Comparison of ENCODE assay signal across 16 cellular contexts in genomic region chr18:79366177-79367094, GRCh38. TPM values are rescaled to one million over a fixed set of nuclear protein-coding genes. Genes with fewer than 3 reads are reported as not detected.
DNase-seq lines count a peak whose midpoint lies in the region; ATAC-seq and TF ChIP-seq lines count a peak whose summit lies in the region.
"Had no signal": no experiment of that assay in that cellular context is flagged by ENCODE, and none has a peak within 500 bp of the region (broad histone marks: within the 10 kb centered on the region; RNA-seq: fewer than 3 reads in every experiment).

No MANE protein-coding gene starts in this region.

- H3K27me3 ChIP-seq in neural progenitor cell (no peaks in the 10 kb centered on the region), GM23338 (ENCODE audit: insufficient read depth) (no peaks in the 10 kb centered on the region)
- H3K27me3 ChIP-seq: foreskin keratinocyte had no signal

- H3K27ac ChIP-seq in neural progenitor cell (no peak overlapping the region), GM23338 (ENCODE audit: low read depth) (no peak overlapping the region)
- H3K27ac ChIP-seq: foreskin keratinocyte had no signal

- no peak for TF ChIP-seq CTCF in neural progenitor cell (IDR thresholded peaks at IDR 0.05)
- no peak for TF ChIP-seq CTCF in GM23338 (conservative IDR thresholded peaks at IDR 0.05; ENCODE audit: low read depth in 2 of 2)

- no peaks in the 10 kb centered on the region for H3K9me3 ChIP-seq in neural progenitor cell (ENCODE audit: low read depth)

- H3K27ac Mint-ChIP-seq in neural progenitor cell (peak overlapping the region; percentile 78), GM23338 (no peak overlapping the region)
- H3K27ac Mint-ChIP-seq: stimulated activated memory B cell treated with anti-CD40 and anti-IgM and Interleukin-4, amounts not matched to agents 10 μg/mL and 1 μg/mL and 100 μg/mL, for 72 hours had no signal

- H3K4me1 Mint-ChIP-seq in neural progenitor cell (peaks cover under 1% of the 10 kb centered on the region), GM23338 (peaks cover 10% of the 10 kb centered on the region; the same call in 2 of the 3 replicates)

- no peaks in the 10 kb centered on the region for H4K20me1 ChIP-seq in neural progenitor cell (ENCODE audit: low read depth)
- no peaks in the 10 kb centered on the region for H4K20me1 ChIP-seq in GM23338 (replicated peaks; ENCODE audit: insufficient read depth)

- H3K9me3 Mint-ChIP-seq in neural progenitor cell = peaks cover 4% of the 10 kb centered on the region
- H3K9me3 Mint-ChIP-seq in GM23338 = no peaks in the 10 kb centered on the region
- H3K9me3 Mint-ChIP-seq: stimulated activated memory B cell treated with anti-CD40 and anti-IgM and Interleukin-4, amounts not matched to agents 10 μg/mL and 1 μg/mL and 100 μg/mL, for 72 hours had no signal

- H3K4me3 ChIP-seq in neural progenitor cell = no peak overlapping the region
- H3K4me3 ChIP-seq in GM23338 = no peak overlapping the region

- H2AFZ ChIP-seq in neural progenitor cell (replicated peaks) = no peak overlapping the region
- H2AFZ ChIP-seq in GM23338 = no peak overlapping the region

- no peaks in the 10 kb centered on the region for H3F3A ChIP-seq in neural progenitor cell (ENCODE audit: low read depth)
- no peaks in the 10 kb centered on the region for H3F3A ChIP-seq in GM23338 (replicated peaks; ENCODE audit: low read depth)

- no peak overlapping the region for H3K9ac ChIP-seq in neural progenitor cell

- H3K27me3 Mint-ChIP-seq in neural progenitor cell (ENCODE audit: insufficient read depth, low read depth) (no peaks in the 10 kb centered on the region), GM23338 (ENCODE audit: insufficient read depth, low read depth, poor library complexity) (peaks cover 7% of the 10 kb centered on the region)
- H3K27me3 Mint-ChIP-seq: stimulated activated memory B cell treated with anti-CD40 and anti-IgM and Interleukin-4, amounts not matched to agents 10 μg/mL and 1 μg/mL and 100 μg/mL, for 72 hours had no signal

- no peaks in the 10 kb centered on the region for H3K79me2 ChIP-seq in neural progenitor cell (ENCODE audit: low read depth)
- H3K79me2 ChIP-seq in GM23338 (replicated peaks; ENCODE audit: insufficient read depth) = no peaks in the 10 kb centered on the region

- peak; percentile 59 for DNase-seq in Ammon's horn (ENCODE audit: low spot score)
- DNase-seq in NCI-H2107 treated with DMSO at 0.1 percent for 48 hours (lab: John Stamatoyannopoulos, UW; ENCODE audit: unreplicated experiment) = peak; percentile 86
- DNase-seq in epidermal melanocyte (ENCODE audit: insufficient read length, low spot score) = peak; percentile 92
- no peak for DNase-seq in neural progenitor cell (ENCODE audit: low spot score)
- no peak for DNase-seq in COLO668 (lab: John Stamatoyannopoulos, UW; ENCODE audit: unreplicated experiment)
- no peak for DNase-seq in GM23338 (ENCODE audit: low spot score)
- DNase-seq in T1000 (lab: John Stamatoyannopoulos, UW) = no peak
- DNase-seq in NCI-H69 (lab: John Stamatoyannopoulos, UW) = no peak
- DNase-seq: activated CD4-positive, alpha-beta T cell treated with anti-CD3 and anti-CD28 coated beads, Interleukin-2, amount 50 U/mL, for 1 hour; activated naive CD4-positive, alpha-beta T cell treated with anti-CD3 and anti-CD28 coated beads, Interleukin-2, amount 50 U/mL, for 16 hours; foreskin keratinocyte; GDM1; NCI-H1092 treated with DMSO at 0.1 percent for 48 hours; NCI-H446; stimulated activated CD4-positive, alpha-beta T cell treated with anti-CD3 and anti-CD28 coated beads, Interleukin-4, amount 100 ng/mL, for 24 hours had no signal

- H3K36me3 ChIP-seq in neural progenitor cell (no peaks in the 10 kb centered on the region), GM23338 (ENCODE audit: insufficient read depth) (no peaks in the 10 kb centered on the region)

- H3K4me2 ChIP-seq in neural progenitor cell = no peak overlapping the region
- H3K4me2 ChIP-seq in GM23338 = no peak overlapping the region

- no peaks in the 10 kb centered on the region for H3K9me2 ChIP-seq in GM23338 (ENCODE audit: insufficient read depth)

- ATAC-seq in GM23338 = no peak
- ATAC-seq: foreskin keratinocyte; stimulated activated memory B cell treated with anti-CD40 and anti-IgM and Interleukin-4, amounts not matched to agents 10 μg/mL and 1 μg/mL and 100 μg/mL, for 72 hours had no signal

- peaks cover 33% of the 10 kb centered on the region for H3K36me3 Mint-ChIP-seq in neural progenitor cell
- peaks cover 16% of the 10 kb centered on the region for H3K36me3 Mint-ChIP-seq in GM23338 (ENCODE audit: low read depth)

- no peak overlapping the region for H3K4me3 Mint-ChIP-seq in neural progenitor cell
- no peak overlapping the region for H3K4me3 Mint-ChIP-seq in GM23338
- H3K4me3 Mint-ChIP-seq: stimulated activated memory B cell treated with anti-CD40 and anti-IgM and Interleukin-4, amounts not matched to agents 10 μg/mL and 1 μg/mL and 100 μg/mL, for 72 hours had no signal

- H3K4me1 ChIP-seq in neural progenitor cell (no peaks in the 10 kb centered on the region), GM23338 (ENCODE audit: insufficient read depth) (peaks cover 6% of the 10 kb centered on the region; the same call in 1 of the 2 replicates)
- H3K4me1 ChIP-seq: foreskin keratinocyte had no signal

TF ChIP-seq in GM23338, 12 proteins besides CTCF, POLR2A, EP300 and RAD21 (continues in another document):
- no peak for TF ChIP-seq EZH2 (IDR thresholded peaks at IDR 0.05; ENCODE audit: low read depth, unreplicated experiment)
- no peak for TF ChIP-seq STAT1 (IDR thresholded peaks at IDR 0.05; ENCODE audit: unreplicated experiment)
- no peak for TF ChIP-seq POLR2AphosphoS5 (IDR thresholded peaks at IDR 0.05; ENCODE audit: low read depth)
- TF ChIP-seq NANOG (IDR thresholded peaks at IDR 0.05; ENCODE audit: borderline replicate concordance) = no peak
- TF ChIP-seq CREB1 (CRISPR knock-in tag; IDR thresholded peaks at IDR 0.05; ENCODE audit: low read depth) = no peak
- TF ChIP-seq, protein P1, sequence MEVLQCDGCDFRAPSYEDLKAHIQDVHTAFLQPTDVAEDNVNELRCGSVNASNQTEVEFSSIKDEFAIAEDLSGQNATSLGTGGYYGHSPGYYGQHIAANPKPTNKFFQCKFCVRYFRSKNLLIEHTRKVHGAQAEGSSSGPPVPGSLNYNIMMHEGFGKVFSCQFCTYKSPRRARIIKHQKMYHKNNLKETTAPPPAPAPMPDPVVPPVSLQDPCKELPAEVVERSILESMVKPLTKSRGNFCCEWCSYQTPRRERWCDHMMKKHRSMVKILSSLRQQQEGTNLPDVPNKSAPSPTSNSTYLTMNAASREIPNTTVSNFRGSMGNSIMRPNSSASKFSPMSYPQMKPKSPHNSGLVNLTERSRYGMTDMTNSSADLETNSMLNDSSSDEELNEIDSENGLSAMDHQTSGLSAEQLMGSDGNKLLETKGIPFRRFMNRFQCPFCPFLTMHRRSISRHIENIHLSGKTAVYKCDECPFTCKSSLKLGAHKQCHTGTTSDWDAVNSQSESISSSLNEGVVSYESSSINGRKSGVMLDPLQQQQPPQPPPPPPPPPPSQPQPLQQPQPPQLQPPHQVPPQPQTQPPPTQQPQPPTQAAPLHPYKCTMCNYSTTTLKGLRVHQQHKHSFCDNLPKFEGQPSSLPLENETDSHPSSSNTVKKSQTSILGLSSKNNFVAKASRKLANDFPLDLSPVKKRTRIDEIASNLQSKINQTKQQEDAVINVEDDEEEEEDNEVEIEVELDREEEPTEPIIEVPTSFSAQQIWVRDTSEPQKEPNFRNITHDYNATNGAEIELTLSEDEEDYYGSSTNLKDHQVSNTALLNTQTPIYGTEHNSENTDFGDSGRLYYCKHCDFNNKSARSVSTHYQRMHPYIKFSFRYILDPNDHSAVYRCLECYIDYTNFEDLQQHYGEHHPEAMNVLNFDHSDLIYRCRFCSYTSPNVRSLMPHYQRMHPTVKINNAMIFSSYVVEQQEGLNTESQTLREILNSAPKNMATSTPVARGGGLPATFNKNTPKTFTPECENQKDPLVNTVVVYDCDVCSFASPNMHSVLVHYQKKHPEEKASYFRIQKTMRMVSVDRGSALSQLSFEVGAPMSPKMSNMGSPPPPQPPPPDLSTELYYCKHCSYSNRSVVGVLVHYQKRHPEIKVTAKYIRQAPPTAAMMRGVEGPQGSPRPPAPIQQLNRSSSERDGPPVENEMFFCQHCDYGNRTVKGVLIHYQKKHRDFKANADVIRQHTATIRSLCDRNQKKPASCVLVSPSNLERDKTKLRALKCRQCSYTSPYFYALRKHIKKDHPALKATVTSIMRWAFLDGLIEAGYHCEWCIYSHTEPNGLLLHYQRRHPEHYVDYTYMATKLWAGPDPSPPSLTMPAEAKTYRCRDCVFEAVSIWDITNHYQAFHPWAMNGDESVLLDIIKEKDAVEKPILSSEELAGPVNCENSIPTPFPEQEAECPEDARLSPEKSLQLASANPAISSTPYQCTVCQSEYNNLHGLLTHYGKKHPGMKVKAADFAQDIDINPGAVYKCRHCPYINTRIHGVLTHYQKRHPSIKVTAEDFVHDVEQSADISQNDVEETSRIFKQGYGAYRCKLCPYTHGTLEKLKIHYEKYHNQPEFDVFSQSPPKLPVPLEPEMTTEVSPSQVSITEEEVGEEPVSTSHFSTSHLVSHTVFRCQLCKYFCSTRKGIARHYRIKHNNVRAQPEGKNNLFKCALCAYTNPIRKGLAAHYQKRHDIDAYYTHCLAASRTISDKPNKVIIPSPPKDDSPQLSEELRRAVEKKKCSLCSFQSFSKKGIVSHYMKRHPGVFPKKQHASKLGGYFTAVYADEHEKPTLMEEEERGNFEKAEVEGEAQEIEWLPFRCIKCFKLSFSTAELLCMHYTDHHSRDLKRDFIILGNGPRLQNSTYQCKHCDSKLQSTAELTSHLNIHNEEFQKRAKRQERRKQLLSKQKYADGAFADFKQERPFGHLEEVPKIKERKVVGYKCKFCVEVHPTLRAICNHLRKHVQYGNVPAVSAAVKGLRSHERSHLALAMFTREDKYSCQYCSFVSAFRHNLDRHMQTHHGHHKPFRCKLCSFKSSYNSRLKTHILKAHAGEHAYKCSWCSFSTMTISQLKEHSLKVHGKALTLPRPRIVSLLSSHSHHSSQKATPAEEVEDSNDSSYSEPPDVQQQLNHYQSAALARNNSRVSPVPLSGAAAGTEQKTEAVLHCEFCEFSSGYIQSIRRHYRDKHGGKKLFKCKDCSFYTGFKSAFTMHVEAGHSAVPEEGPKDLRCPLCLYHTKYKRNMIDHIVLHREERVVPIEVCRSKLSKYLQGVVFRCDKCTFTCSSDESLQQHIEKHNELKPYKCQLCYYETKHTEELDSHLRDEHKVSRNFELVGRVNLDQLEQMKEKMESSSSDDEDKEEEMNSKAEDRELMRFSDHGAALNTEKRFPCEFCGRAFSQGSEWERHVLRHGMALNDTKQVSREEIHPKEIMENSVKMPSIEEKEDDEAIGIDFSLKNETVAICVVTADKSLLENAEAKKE (CRISPR knock-in tag; IDR thresholded peaks at IDR 0.05) = no peak
- TF ChIP-seq ZNF114 (CRISPR knock-in tag; IDR thresholded peaks at IDR 0.05) = no peak

RNA-seq across cellular contexts. Expression of gene NFATC1, which starts 29.3 kb away (rescaled TPM):
- total RNA-seq in neural progenitor cell (ENCODE audit: low replicate concordance) = 2.2 and 2.3 TPM in 2 replicates
- total RNA-seq in GM23338 (2014; rRNA removed; shearing (Covaris generic)) = 5.0 and 6.4 TPM in 2 replicates
- polyA plus RNA-seq in GM23338 (2016; fragmentation: Nextera tagmentation; extraction: Ambion mirVana) = 2.7 and 3.9 TPM in 2 replicates

Comparison
In these comparisons a context has a peak if more than half of its experiments do, and no peak if none do; other contexts are left out.
1. DNase-seq: peak in Ammon's horn (single experiment), NCI-H2107 treated with DMSO at 0.1 percent for 48 hours (single experiment) and epidermal melanocyte (single experiment); none in neural progenitor cell (single experiment), COLO668 (single experiment), GM23338 (single experiment), T1000 (single experiment) and NCI-H69 (single experiment).